15 cellular contexts compared by ENCODE assay signal in genomic region chr20:1819311-1820136, GRCh38.
A peak's percentile ranks its signal among the peaks of the same experiment; 100 is the strongest.
DNase-seq lines count a peak whose midpoint lies in the region; ATAC-seq and TF ChIP-seq lines count a peak whose summit lies in the region.
"Had no signal": no experiment of that assay in that cellular context is flagged by ENCODE, and none has a peak within 500 bp of the region (broad histone marks: within the 10 kb centered on the region; RNA-seq: fewer than 3 reads in every experiment).

No MANE protein-coding gene starts in this region.

- H2BK15ac ChIP-seq in mesenchymal stem cell (ENCODE audit: low read depth, poor library complexity, severe bottlenecking), result no peak overlapping the region

- ATAC-seq in activated CD8-positive, alpha-beta T cell treated with anti-CD3 and anti-CD28 coated beads for 36 hours, result no peak
- ATAC-seq: GM12878 had no signal

- H2BK12ac ChIP-seq in mesenchymal stem cell (ENCODE audit: low read length in 2 of 2), result peak overlapping the region; percentile 45 to 70

- H2BK120ac ChIP-seq in mesenchymal stem cell (ENCODE audit: low read depth, low read length), result peak overlapping the region; percentile 22

- no peak overlapping the region for H2BK5ac ChIP-seq in mesenchymal stem cell (ENCODE audit: low read depth, low read length, poor library complexity, severe bottlenecking)

- no peak overlapping the region for H4K8ac ChIP-seq in mesenchymal stem cell (ENCODE audit: low read length)

- H3K4me1 ChIP-seq in breast epithelium (peaks cover 14 to 18% of the 10 kb centered on the region in 2 donors), mesenchymal stem cell (ENCODE audit: control insufficient read depth, insufficient read depth, low read depth, low read length) (peaks cover 7% of the 10 kb centered on the region)
- H3K4me1 ChIP-seq: pancreas had no signal

- H3K4me2 ChIP-seq in mesenchymal stem cell (ENCODE audit: low read length, poor library complexity, severe bottlenecking), result no peak overlapping the region

- H3K27ac ChIP-seq in breast epithelium, result peak overlapping the region; percentile 94 to 95
- H3K27ac ChIP-seq in mesenchymal stem cell (ENCODE audit: low read length, poor library complexity, severe bottlenecking), result no peak overlapping the region
- peak overlapping the region; percentile 89 for H3K27ac ChIP-seq in substantia nigra (ENCODE audit: low read depth, low read length, poor library complexity, severe bottlenecking)

- TF ChIP-seq POLR2A in breast epithelium (IDR thresholded peaks at IDR 0.05), result no peak

- no peak overlapping the region for H3K4me3 Mint-ChIP-seq in activated CD8-positive, alpha-beta T cell treated with anti-CD3 and anti-CD28 coated beads for 36 hours

- no peak overlapping the region for H3K27ac Mint-ChIP-seq in activated CD8-positive, alpha-beta T cell treated with anti-CD3 and anti-CD28 coated beads for 36 hours

- H3K27me3 ChIP-seq in breast epithelium (no peaks in the 10 kb centered on the region), mesenchymal stem cell (ENCODE audit: control insufficient read depth in 1 of 2, insufficient read depth in 1 of 2, low read length in 2 of 2) (peaks cover 0 to 17% of the 10 kb centered on the region in 2 experiments)
- H3K27me3 ChIP-seq: pancreas had no signal

- H3K4me3 ChIP-seq in breast epithelium (no peak overlapping the region), mesenchymal stem cell (ENCODE audit: insufficient read depth in 1 of 2, low read depth in 1 of 2, low read length in 2 of 2) (peak overlapping the region in 1 of 2 experiments; percentile 7)
- H3K4me3 ChIP-seq: GM12878, pancreas had no signal

- H4K91ac ChIP-seq in mesenchymal stem cell (ENCODE audit: low read length), result peak overlapping the region; percentile 18

- intact Hi-C loops in breast epithelium (cut with DNase I; ENCODE audit: low total_unique reads), result no loop called here
- intact Hi-C loops in activated CD8-positive, alpha-beta T cell treated with anti-CD3 and anti-CD28 coated beads for 36 hours (cut with micrococcal nuclease), result no loop called here

- no peak overlapping the region for H3K4ac ChIP-seq in mesenchymal stem cell (ENCODE audit: low read depth in 1 of 2, low read length in 2 of 2)

- POLR2A ChIA-PET in activated CD8-positive, alpha-beta T cell treated with anti-CD3 and anti-CD28 coated beads for 36 hours (lab: Charles Lee), result no interaction called here

- no peak overlapping the region for H2AK5ac ChIP-seq in mesenchymal stem cell (ENCODE audit: low read length, severe bottlenecking)

- CTCF ChIA-PET in activated CD8-positive, alpha-beta T cell treated with anti-CD3 and anti-CD28 coated beads for 36 hours (lab: Charles Lee), result interaction anchor here (1.5 kb wide), 1 partner anchor 17 kb away, joined by 3 read pairs; no protein-coding TSS in a partner anchor

- H2AFZ ChIP-seq in mesenchymal stem cell (ENCODE audit: low read depth, low read length), result no peak overlapping the region

- no peak overlapping the region for H3K23ac ChIP-seq in mesenchymal stem cell (ENCODE audit: low read length in 2 of 2)

- no peak for TF ChIP-seq CTCF in breast epithelium (IDR thresholded peaks at IDR 0.05)
- no peak for TF ChIP-seq CTCF in activated CD8-positive, alpha-beta T cell treated with anti-CD3 and anti-CD28 coated beads for 36 hours (IDR thresholded peaks at IDR 0.05)

- peaks cover 18% of the 10 kb centered on the region for H3K9me3 Mint-ChIP-seq in activated CD8-positive, alpha-beta T cell treated with anti-CD3 and anti-CD28 coated beads for 36 hours

- H3K9me3 ChIP-seq in breast epithelium (peaks cover 5 to 10% of the 10 kb centered on the region in 2 donors), mesenchymal stem cell (ENCODE audit: control insufficient read depth, low read length) (peaks cover 31% of the 10 kb centered on the region)
- H3K9me3 ChIP-seq: pancreas had no signal

- H3K36me3 ChIP-seq in breast epithelium (no peaks in the 10 kb centered on the region), mesenchymal stem cell (ENCODE audit: control insufficient read depth in 1 of 2, insufficient read depth in 2 of 2, low read depth in 1 of 2, low read length in 2 of 2) (no peaks in the 10 kb centered on the region)
- H3K36me3 ChIP-seq: pancreas had no signal

- DNase-seq in SIG-M5 treated with dmso at 0.1 percent for 504 hours (lab: John Stamatoyannopoulos, UW; ENCODE audit: unreplicated experiment), result peak; percentile 56
- no peak for DNase-seq in SIG-M5 (lab: John Stamatoyannopoulos, UW)
- no peak for DNase-seq in breast epithelium (ENCODE audit: low spot score in 2 of 2)
- no peak for DNase-seq in mesenchymal stem cell
- DNase-seq in substantia nigra (lab: John Stamatoyannopoulos, UW), result peak in 6 of 49 donors; percentile 21 to 37 (median 28)
- no peak for DNase-seq in activated CD8-positive, alpha-beta T cell treated with anti-CD3 and anti-CD28 coated beads for 36 hours
- no peak for DNase-seq in stimulated activated CD4-positive, alpha-beta T cell treated with anti-CD3 and anti-CD28 coated beads, Interleukin-4, amount 100 ng/mL, for 4 hours
- no peak for DNase-seq in DMS79 treated with DMSO at 0.1 percent for 48 hours (lab: John Stamatoyannopoulos, UW)
- DNase-seq: 8988T; activated naive CD4-positive, alpha-beta T cell; kidney glomerular epithelial cell; NCI-H1092 treated with DMSO at 0.1 percent for 48 hours; NCI-H524 treated with DMSO at 0.1 percent for 48 hours; pancreas had no signal

- H3K36me3 Mint-ChIP-seq in activated CD8-positive, alpha-beta T cell treated with anti-CD3 and anti-CD28 coated beads for 36 hours (ENCODE audit: low read depth), result peaks cover 4% of the 10 kb centered on the region

- peak overlapping the region; percentile 34 for H3K9ac ChIP-seq in mesenchymal stem cell (ENCODE audit: low read length)

- H3K27me3 Mint-ChIP-seq in activated CD8-positive, alpha-beta T cell treated with anti-CD3 and anti-CD28 coated beads for 36 hours, result peaks cover 41% of the 10 kb centered on the region

- H3K14ac ChIP-seq in mesenchymal stem cell (ENCODE audit: low read length in 2 of 2), result no peak overlapping the region

- WGBS in mesenchymal stem cell, result 83% methylated on average over 12 of the region's 14 CpGs

- H3K18ac ChIP-seq in mesenchymal stem cell (ENCODE audit: low read depth in 1 of 2, low read length in 2 of 2), result peak overlapping the region in 1 of 2 experiments; percentile 41

- peaks cover 12% of the 10 kb centered on the region for H3K4me1 Mint-ChIP-seq in activated CD8-positive, alpha-beta T cell treated with anti-CD3 and anti-CD28 coated beads for 36 hours (ENCODE audit: low read depth)

- no peaks in the 10 kb centered on the region for H3K79me1 ChIP-seq in mesenchymal stem cell (replicated peaks; ENCODE audit: low read length, poor library complexity, severe bottlenecking)
